ENCODE assay signal across 8 cellular contexts in the genomic region with DNA sequence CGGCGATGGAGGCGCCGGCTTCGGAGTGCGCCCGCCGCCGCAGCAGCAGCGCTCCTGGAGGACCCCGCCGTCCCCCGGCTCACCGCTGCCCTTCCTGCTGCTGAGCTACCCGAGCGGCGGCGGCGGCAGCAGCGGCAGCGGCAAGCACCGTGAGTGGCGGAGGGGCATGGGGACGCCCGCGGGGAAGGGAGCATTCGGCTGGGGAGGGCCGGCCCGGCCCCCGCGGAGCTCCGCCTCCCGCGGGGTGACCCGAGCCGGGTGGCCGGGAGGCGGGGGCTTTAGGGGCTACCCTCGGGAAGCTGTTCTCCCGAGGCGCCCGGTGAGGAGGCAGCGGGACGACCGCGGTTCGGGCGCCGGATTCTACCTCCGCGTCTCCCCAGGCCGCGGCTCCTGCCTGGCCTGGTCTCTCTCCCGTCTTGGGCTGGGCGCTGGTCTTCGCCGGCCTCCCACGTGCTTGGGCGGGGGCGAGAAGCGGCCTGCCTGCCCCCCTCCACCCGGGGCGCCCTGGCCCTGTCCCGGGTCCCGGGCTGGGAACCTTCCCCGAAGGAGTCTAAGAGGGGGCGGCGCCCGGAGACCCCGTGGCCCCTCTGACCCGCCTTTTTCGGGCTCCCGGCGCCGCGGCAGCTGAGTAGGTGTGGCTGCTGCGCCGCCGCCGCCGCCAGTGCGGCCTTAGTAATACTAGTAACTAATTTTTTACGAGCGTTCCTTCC. TPM values are rescaled to one million over a fixed set of nuclear protein-coding genes. Genes with fewer than 3 reads are reported as not detected.
DNase-seq lines count a peak whose midpoint lies in the region; ATAC-seq, FAIRE-seq and TF ChIP-seq lines count a peak whose summit lies in the region.

No MANE protein-coding gene starts in this region.

- H3K27me3 Mint-ChIP-seq in activated T-helper 17 cell treated with anti-CD3 and anti-CD28 coated beads, Interleukin-2, amount 50 U/mL, for 72 hours, result no peaks in the 10 kb centered on the region
- no peaks in the 10 kb centered on the region for H3K27me3 Mint-ChIP-seq in natural killer cell treated with Interleukin-12 subunit alpha and Interleukin-12 subunit beta and Interleukin-15 and Interleukin-18, amount 100 ng/mL, for 72 hours

- peak; percentile 54 for ATAC-seq in GM21360 (IDR thresholded peaks at IDR 0.05; ENCODE audit: unreplicated experiment)
- ATAC-seq in activated T-helper 17 cell treated with anti-CD3 and anti-CD28 coated beads, Interleukin-2, amount 50 U/mL, for 72 hours (replicated peaks), result peak; percentile 69
- peak; percentile 80 to 86 for ATAC-seq in natural killer cell treated with Interleukin-12 subunit alpha and Interleukin-12 subunit beta and Interleukin-15 and Interleukin-18, amount 100 ng/mL, for 72 hours

- no peaks in the 10 kb centered on the region for H3K36me3 Mint-ChIP-seq in activated T-helper 17 cell treated with anti-CD3 and anti-CD28 coated beads, Interleukin-2, amount 50 U/mL, for 72 hours (ENCODE audit: low read depth)
- H3K36me3 Mint-ChIP-seq in natural killer cell treated with Interleukin-12 subunit alpha and Interleukin-12 subunit beta and Interleukin-15 and Interleukin-18, amount 100 ng/mL, for 72 hours, result no peaks in the 10 kb centered on the region

- H3K27ac ChIP-seq in HL-60 (replicated peaks), result peak overlapping the region; percentile 63
- peak overlapping the region; percentile 86 for H3K27ac ChIP-seq in stomach smooth muscle (ENCODE audit: low read length)

- no peaks in the 10 kb centered on the region for H3K9me3 Mint-ChIP-seq in activated T-helper 17 cell treated with anti-CD3 and anti-CD28 coated beads, Interleukin-2, amount 50 U/mL, for 72 hours
- no peaks in the 10 kb centered on the region for H3K9me3 Mint-ChIP-seq in natural killer cell treated with Interleukin-12 subunit alpha and Interleukin-12 subunit beta and Interleukin-15 and Interleukin-18, amount 100 ng/mL, for 72 hours

- H3K4me3 Mint-ChIP-seq in activated T-helper 17 cell treated with anti-CD3 and anti-CD28 coated beads, Interleukin-2, amount 50 U/mL, for 72 hours, result peak overlapping the region; percentile 96
- peak overlapping the region; percentile 97 for H3K4me3 Mint-ChIP-seq in natural killer cell treated with Interleukin-12 subunit alpha and Interleukin-12 subunit beta and Interleukin-15 and Interleukin-18, amount 100 ng/mL, for 72 hours

- no peaks in the 10 kb centered on the region for H3K9me3 ChIP-seq in stomach smooth muscle (ENCODE audit: control insufficient read depth in 2 of 2, low read length in 2 of 2)

- DNase-seq in DMS 273 treated with DMSO at 0.1 percent for 48 hours (lab: John Stamatoyannopoulos, UW) (peak; percentile 34), HL-60 (ENCODE audit: low read depth in 1 of 2, low spot score in 1 of 2) (peak in 1 of 2 experiments; percentile 36), RCC 7860 (ENCODE audit: low spot score) (peak; percentile 49), fibroblast of mammary gland (ENCODE audit: low read depth) (peak; percentile 54)
- DNase-seq in natural killer cell treated with Interleukin-12 subunit alpha and Interleukin-12 subunit beta and Interleukin-15 and Interleukin-18, amount 100 ng/mL, for 72 hours (ENCODE audit: low spot score), result peak; percentile 82

- no peaks in the 10 kb centered on the region for H3K36me3 ChIP-seq in stomach smooth muscle (ENCODE audit: control insufficient read depth in 2 of 2, insufficient read depth in 2 of 2, low read length in 2 of 2)

- no peaks in the 10 kb centered on the region for H3K27me3 ChIP-seq in HL-60 (ENCODE audit: insufficient read depth, poor library complexity, severe bottlenecking)
- no peaks in the 10 kb centered on the region for H3K27me3 ChIP-seq in stomach smooth muscle (ENCODE audit: control insufficient read depth in 1 of 2, insufficient read depth in 2 of 2, low read length in 2 of 2)

- TF ChIP-seq CTCF in HL-60 (IDR thresholded peaks at IDR 0.05; ENCODE audit: insufficient read depth, low read length) (no peak), fibroblast of mammary gland (conservative IDR thresholded peaks at IDR 0.05; ENCODE audit: control insufficient read depth, insufficient read depth, low read depth, low read length) (no peak)

- peak overlapping the region; percentile 93 for H3K27ac Mint-ChIP-seq in activated T-helper 17 cell treated with anti-CD3 and anti-CD28 coated beads, Interleukin-2, amount 50 U/mL, for 72 hours
- peak overlapping the region; percentile 85 to 92 for H3K27ac Mint-ChIP-seq in natural killer cell treated with Interleukin-12 subunit alpha and Interleukin-12 subunit beta and Interleukin-15 and Interleukin-18, amount 100 ng/mL, for 72 hours

- peak overlapping the region; percentile 67 to 87 for H3K9ac ChIP-seq in stomach smooth muscle (ENCODE audit: low read length in 2 of 2)

- FAIRE-seq in RCC 7860 (lab: Jason Lieb, UNC), result no peak

- H3K4me3 ChIP-seq in HL-60 (replicated peaks; ENCODE audit: insufficient read depth, low read length), result peak overlapping the region; percentile 74
- H3K4me3 ChIP-seq in fibroblast of mammary gland (ENCODE audit: control insufficient read depth, low read depth, low read length), result peak overlapping the region; percentile 84
- H3K4me3 ChIP-seq in stomach smooth muscle (ENCODE audit: low read length in 2 of 2), result peak overlapping the region; percentile 79 to 90

- H3K4me1 Mint-ChIP-seq in activated T-helper 17 cell treated with anti-CD3 and anti-CD28 coated beads, Interleukin-2, amount 50 U/mL, for 72 hours, result peaks cover 17% of the 10 kb centered on the region
- H3K4me1 Mint-ChIP-seq in natural killer cell treated with Interleukin-12 subunit alpha and Interleukin-12 subunit beta and Interleukin-15 and Interleukin-18, amount 100 ng/mL, for 72 hours (ENCODE audit: low read depth in 2 of 2), result peaks cover 23 to 25% of the 10 kb centered on the region in 2 donors

- peaks cover 19% of the 10 kb centered on the region for H3K4me1 ChIP-seq in stomach smooth muscle (ENCODE audit: control insufficient read depth, insufficient read depth, low read length)

RNA-seq across cellular contexts. Expression of a gene that starts 16.5 kb away (rescaled TPM):
- 10 to 100 TPM; 14.1 to 14.9 TPM for total RNA-seq in activated T-helper 17 cell treated with anti-CD3 and anti-CD28 coated beads, Interleukin-2, amount 50 U/mL, for 72 hours
- total RNA-seq in natural killer cell treated with Interleukin-12 subunit alpha and Interleukin-12 subunit beta and Interleukin-15 and Interleukin-18, amount 100 ng/mL, for 72 hours, result 10 to 100 TPM; 17.7 to 26.3 TPM

RNA-seq across cellular contexts. Expression of a gene that starts 17.0 kb away (rescaled TPM):
- total RNA-seq in activated T-helper 17 cell treated with anti-CD3 and anti-CD28 coated beads, Interleukin-2, amount 50 U/mL, for 72 hours, result 10 to 100 TPM; 23.8 to 29.1 TPM
- total RNA-seq in natural killer cell treated with Interleukin-12 subunit alpha and Interleukin-12 subunit beta and Interleukin-15 and Interleukin-18, amount 100 ng/mL, for 72 hours, result 10 to 100 TPM; 33.8 to 49.8 TPM

RNA-seq across cellular contexts. Expression of a gene that starts 39.0 kb away (rescaled TPM):
- not detected for total RNA-seq in activated T-helper 17 cell treated with anti-CD3 and anti-CD28 coated beads, Interleukin-2, amount 50 U/mL, for 72 hours
- total RNA-seq in natural killer cell treated with Interleukin-12 subunit alpha and Interleukin-12 subunit beta and Interleukin-15 and Interleukin-18, amount 100 ng/mL, for 72 hours, result 10 to 100 TPM in 1 of 2 donors, not detected in 1; 39.7 TPM
